ENCODE assay signal across 10 cellular contexts in the genomic region with DNA sequence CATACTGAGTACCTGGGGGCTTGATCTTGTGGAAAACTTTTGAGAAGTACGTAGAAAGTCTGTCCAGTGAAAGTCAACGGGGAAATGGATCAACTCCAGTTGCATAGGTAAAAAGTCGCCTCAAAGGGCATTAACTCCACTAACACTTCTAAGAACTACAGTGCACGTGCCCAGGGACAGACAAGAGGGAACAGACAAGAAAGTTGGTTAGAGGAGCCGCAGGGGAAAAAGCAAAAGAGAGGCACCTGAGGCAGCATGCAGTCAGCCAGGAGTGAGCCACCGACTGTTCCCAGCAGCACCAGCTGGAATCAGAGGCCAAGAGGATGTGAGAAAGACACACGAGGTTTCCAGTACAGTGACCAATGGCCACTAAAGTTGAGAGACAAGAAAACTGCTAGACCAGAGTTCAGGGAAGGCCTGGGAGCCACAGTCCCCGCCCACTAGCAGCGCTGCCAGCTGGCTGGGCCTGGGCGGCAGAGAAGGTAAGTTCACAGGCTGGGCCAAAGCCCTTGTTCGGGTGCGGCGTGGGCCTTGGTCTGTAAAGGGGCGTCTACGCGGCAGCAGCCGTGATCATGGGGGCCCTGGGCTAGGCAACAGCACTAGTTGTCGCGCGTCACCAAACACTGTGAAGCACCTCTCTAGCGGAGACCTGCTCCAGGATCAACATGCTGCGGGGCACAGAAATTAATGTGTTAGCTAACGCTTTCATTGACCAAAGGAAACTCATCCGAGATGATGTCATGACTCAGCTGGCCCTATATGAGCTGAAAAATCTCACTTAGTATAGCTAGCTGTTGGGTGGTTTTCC. TPM values are rescaled to one million over a fixed set of nuclear protein-coding genes. Genes with fewer than 3 reads are reported as not detected.
DNase-seq lines count a peak whose midpoint lies in the region; ATAC-seq and TF ChIP-seq lines count a peak whose summit lies in the region.
"Had no signal": no experiment of that assay in that cellular context is flagged by ENCODE, and none has a peak within 500 bp of the region (broad histone marks: within the 10 kb centered on the region; RNA-seq: fewer than 3 reads in every experiment).

No MANE protein-coding gene starts in this region.

- peak overlapping the region in 4 of 8 donors; percentile 18 to 83 (median 62) for H3K27ac Mint-ChIP-seq in CD8-positive, alpha-beta memory T cell
- H3K27ac Mint-ChIP-seq in natural killer cell treated with Interleukin-12 subunit alpha and Interleukin-12 subunit beta and Interleukin-15 and Interleukin-18, amount 100 ng/mL, for 72 hours = peak overlapping the region; percentile 52 to 88

- H3K27me3 Mint-ChIP-seq in CD8-positive, alpha-beta memory T cell = no peaks in the 10 kb centered on the region
- no peaks in the 10 kb centered on the region for H3K27me3 Mint-ChIP-seq in natural killer cell treated with Interleukin-12 subunit alpha and Interleukin-12 subunit beta and Interleukin-15 and Interleukin-18, amount 100 ng/mL, for 72 hours

- no peak for TF ChIP-seq CTCF in Loucy (conservative IDR thresholded peaks at IDR 0.05; ENCODE audit: low read length)
- TF ChIP-seq CTCF in esophagus muscularis mucosa (IDR thresholded peaks at IDR 0.05) = no peak
- TF ChIP-seq CTCF in GM13976 (IDR thresholded peaks at IDR 0.05; ENCODE audit: borderline replicate concordance, control extremely low read depth, extremely low read depth, insufficient read depth, missing control alignments) = no peak

- intact Hi-C loops in esophagus muscularis mucosa (cut with DNase I) = no loop called here

- H3K4me1 ChIP-seq in CD8-positive, alpha-beta memory T cell (ENCODE audit: insufficient read depth, low read length) = peaks cover 48% of the 10 kb centered on the region
- H3K4me1 ChIP-seq in Loucy (ENCODE audit: insufficient read depth, low read length, poor library complexity, severe bottlenecking) = peaks cover 55% of the 10 kb centered on the region
- H3K4me1 ChIP-seq in esophagus muscularis mucosa = peaks cover 77 to 98% (median 97%) of the 10 kb centered on the region in 4 donors

- DNase-seq in CD8-positive, alpha-beta memory T cell = no peak
- no peak for DNase-seq in esophagus muscularis mucosa (ENCODE audit: extremely low spot score)
- DNase-seq in natural killer cell treated with Interleukin-12 subunit alpha and Interleukin-12 subunit beta and Interleukin-15 and Interleukin-18, amount 100 ng/mL, for 72 hours (ENCODE audit: low spot score) = no peak
- DNase-seq in NCI-H2107 (lab: John Stamatoyannopoulos, UW) = no peak
- DNase-seq in GM13976 (ENCODE audit: low spot score) = no peak
- DNase-seq in T-helper 1 cell = no peak
- DNase-seq: NCI-H446 treated with DMSO at 0.1 percent for 48 hours, psoas muscle had no signal

- in situ Hi-C loops in GM13976 (cut with MboI; ENCODE audit: low sequenced_read_pairs, unreplicated experiment) = no loop called here

- ATAC-seq in natural killer cell treated with Interleukin-12 subunit alpha and Interleukin-12 subunit beta and Interleukin-15 and Interleukin-18, amount 100 ng/mL, for 72 hours = no peak
- no peak for ATAC-seq in HG03354 (IDR thresholded peaks at IDR 0.05; ENCODE audit: poor library complexity, severe bottlenecking, unreplicated experiment)

- no peaks in the 10 kb centered on the region for H3F3A ChIP-seq in Loucy (ENCODE audit: low read depth)

- TF ChIP-seq POLR2A in esophagus muscularis mucosa (IDR thresholded peaks at IDR 0.05; ENCODE audit: low read depth) = no peak

- peaks cover 90% of the 10 kb centered on the region for H4K20me1 ChIP-seq in Loucy (ENCODE audit: insufficient read depth, low read length, poor library complexity, severe bottlenecking)

- POLR2A ChIA-PET in CD8-positive, alpha-beta memory T cell (lab: Charles Lee) = no interaction called here

- H3K9me3 ChIP-seq in CD8-positive, alpha-beta memory T cell (ENCODE audit: low read length) = no peaks in the 10 kb centered on the region
- no peaks in the 10 kb centered on the region for H3K9me3 ChIP-seq in Loucy (ENCODE audit: insufficient read depth, low read depth, low read length)
- H3K9me3 ChIP-seq in esophagus muscularis mucosa = no peaks in the 10 kb centered on the region
- H3K9me3 ChIP-seq: psoas muscle had no signal

- H3K79me2 ChIP-seq in Loucy (ENCODE audit: insufficient read depth, low read length) = peaks cover 100% of the 10 kb centered on the region

- H3K9me2 ChIP-seq in Loucy (replicated peaks; ENCODE audit: low read depth, low read length) = no peaks in the 10 kb centered on the region

- peaks cover 0 to 18% (median 7%) of the 10 kb centered on the region in 3 donors for H3K36me3 Mint-ChIP-seq in CD8-positive, alpha-beta memory T cell
- no peaks in the 10 kb centered on the region for H3K36me3 Mint-ChIP-seq in natural killer cell treated with Interleukin-12 subunit alpha and Interleukin-12 subunit beta and Interleukin-15 and Interleukin-18, amount 100 ng/mL, for 72 hours

- CTCF ChIA-PET in CD8-positive, alpha-beta memory T cell (lab: Charles Lee) = no interaction called here

- TF ChIP-seq EP300 in esophagus muscularis mucosa (IDR thresholded peaks at IDR 0.05) = no peak

- no peaks in the 10 kb centered on the region for H3K36me3 ChIP-seq in CD8-positive, alpha-beta memory T cell (ENCODE audit: insufficient read depth, low read length)
- H3K36me3 ChIP-seq in Loucy (ENCODE audit: insufficient read depth, low read length) = no peaks in the 10 kb centered on the region; the same call in 1 of the 2 replicates
- H3K36me3 ChIP-seq in esophagus muscularis mucosa = no peaks in the 10 kb centered on the region

- WGBS in esophagus muscularis mucosa = 81% methylated on average over 20 of the region's 24 CpGs

- H3K4me1 Mint-ChIP-seq in CD8-positive, alpha-beta memory T cell = peaks cover 71 to 91% (median 86%) of the 10 kb centered on the region in 3 donors
- peaks cover 54 to 62% of the 10 kb centered on the region in 2 donors for H3K4me1 Mint-ChIP-seq in natural killer cell treated with Interleukin-12 subunit alpha and Interleukin-12 subunit beta and Interleukin-15 and Interleukin-18, amount 100 ng/mL, for 72 hours (ENCODE audit: low read depth in 2 of 2)

- H3K27ac ChIP-seq in CD8-positive, alpha-beta memory T cell (ENCODE audit: low read depth, low read length) = no peak overlapping the region
- H3K27ac ChIP-seq in esophagus muscularis mucosa (replicated peaks in 1 of 4) = peak overlapping the region; percentile 85 to 87 (median 86)

- H3K9ac ChIP-seq in Loucy (ENCODE audit: low read depth, low read length, poor library complexity, severe bottlenecking) = no peak overlapping the region

- H3K27me3 ChIP-seq in CD8-positive, alpha-beta memory T cell (ENCODE audit: insufficient read depth, low read length, poor library complexity, severe bottlenecking) = no peaks in the 10 kb centered on the region
- H3K27me3 ChIP-seq in Loucy (ENCODE audit: insufficient read depth, low read length, poor library complexity, severe bottlenecking) (no peaks in the 10 kb centered on the region), esophagus muscularis mucosa (no peaks in the 10 kb centered on the region)

- H3K4me2 ChIP-seq in Loucy (ENCODE audit: low read depth, low read length, poor library complexity, severe bottlenecking) = peak overlapping the region; percentile 25

- H2AFZ ChIP-seq in Loucy (ENCODE audit: low read length) = no peak overlapping the region

- H3K4me3 Mint-ChIP-seq in CD8-positive, alpha-beta memory T cell = peak overlapping the region in 6 of 7 donors; percentile 43 to 67 (median 47)
- peak overlapping the region; percentile 50 for H3K4me3 Mint-ChIP-seq in natural killer cell treated with Interleukin-12 subunit alpha and Interleukin-12 subunit beta and Interleukin-15 and Interleukin-18, amount 100 ng/mL, for 72 hours

- H3K9me3 Mint-ChIP-seq in CD8-positive, alpha-beta memory T cell = no peaks in the 10 kb centered on the region
- H3K9me3 Mint-ChIP-seq in natural killer cell treated with Interleukin-12 subunit alpha and Interleukin-12 subunit beta and Interleukin-15 and Interleukin-18, amount 100 ng/mL, for 72 hours = no peaks in the 10 kb centered on the region

- H3K4me3 ChIP-seq in CD8-positive, alpha-beta memory T cell (ENCODE audit: low read length) = no peak overlapping the region
- H3K4me3 ChIP-seq in Loucy (ENCODE audit: low read length, poor library complexity, severe bottlenecking) (no peak overlapping the region), esophagus muscularis mucosa (no peak overlapping the region)
- H3K4me3 ChIP-seq: psoas muscle had no signal

RNA-seq across cellular contexts. Expression of a gene that starts 14.0 kb away (rescaled TPM):
- total RNA-seq in CD8-positive, alpha-beta memory T cell = 10 to 100 TPM; 75.5 to 82.1 TPM
- polyA plus RNA-seq in CD8-positive, alpha-beta memory T cell = 342 TPM
- 1,000 to 10,000 TPM; 1,385 to 1,873 (median 1,661) TPM for total RNA-seq in esophagus muscularis mucosa
- total RNA-seq in natural killer cell treated with Interleukin-12 subunit alpha and Interleukin-12 subunit beta and Interleukin-15 and Interleukin-18, amount 100 ng/mL, for 72 hours = 100 to 1,000 TPM; 101 to 119 TPM

Comparison
In these comparisons a context has a peak if more than half of its experiments do, and no peak if none do; other contexts are left out.
1. RNA of a gene that starts 14.0 kb away (total RNA-seq): 1,385 to 1,873 TPM in esophagus muscularis mucosa; 101 to 119 TPM in natural killer cell treated with Interleukin-12 subunit alpha and Interleukin-12 subunit beta and Interleukin-15 and Interleukin-18, amount 100 ng/mL, for 72 hours and 75.5 to 82.1 TPM in CD8-positive, alpha-beta memory T cell; every median in the first group is over 10 times any median in the second.